ENCODE assay signal across 8 cellular contexts in genomic region chr9:66198421-66198820, GRCh38.
DNase-seq lines count a peak whose midpoint lies in the region; ATAC-seq, FAIRE-seq and TF ChIP-seq lines count a peak whose summit lies in the region.
"Not testable (repeated sequence)": the region's sequence is repeated elsewhere in the genome, so short reads cannot be mapped to it uniquely, and the experiment has no call there.

No MANE protein-coding gene starts in this region.

- TF ChIP-seq EP300 in GM12878 (IDR thresholded peaks at IDR 0.05; ENCODE audit: borderline replicate concordance in 1 of 2, control insufficient read depth in 1 of 2, low read depth in 2 of 2, low read length in 2 of 2): not testable (repeated sequence)

- not testable (repeated sequence) for H2AK5ac ChIP-seq in mesendoderm (ENCODE audit: low read length)

- FAIRE-seq in GM12878 (lab: Jason Lieb, UNC): not testable (repeated sequence)

- POLR2A ChIA-PET in A673 (lab: Charles Lee; ENCODE audit: low non-redundant PET); GM12878 (lab: Charles Lee): not testable (repeated sequence)

- not testable (repeated sequence) for TF ChIP-seq RAD21 in GM12878 (IDR thresholded peaks at IDR 0.05; ENCODE audit: insufficient read depth, low read depth, low read length)

- H3K18ac ChIP-seq in mesendoderm (ENCODE audit: low read length): not testable (repeated sequence)

- H4K20me1 ChIP-seq in GM12878 (ENCODE audit: control insufficient read depth, insufficient read depth): not testable (repeated sequence)

- RAD21 ChIA-PET in GM12878 (lab: Charles Lee; ENCODE audit: unreplicated experiment): not testable (repeated sequence)

- CTCF ChIA-PET in A673 (lab: Charles Lee); GM12878 (lab: Yijun Ruan, JAX): not testable (repeated sequence)

- H2BK120ac ChIP-seq in mesendoderm (ENCODE audit: low read depth, low read length): not testable (repeated sequence)

- not testable (repeated sequence) for H3K4me2 ChIP-seq in GM12878 (ENCODE audit: control insufficient read depth, insufficient read depth); mesendoderm (ENCODE audit: low read length)

- H3K56ac ChIP-seq in mesendoderm (ENCODE audit: low read length): not testable (repeated sequence)

- WGBS in GM12878 (ENCODE audit: insufficient coverage, insufficient replicate concordance, low lambda C conversion rate, missing lambda C conversion rate): 64% methylated on average over 22 of the region's 22 CpGs
- 27% methylated on average over 17 of the region's 22 CpGs for WGBS in right cardiac atrium
- WGBS in mesendoderm (ENCODE audit: extremely low coverage, insufficient coverage, low lambda C conversion rate): no CpG with 5 or more reads among the region's 22 CpGs

- ATAC-seq in GM12878 (peak; percentile 71), right cardiac atrium (peak; percentile 83 to 97), gastrocnemius medialis (peak; percentile 51 to 68), upper lobe of right lung (peak; percentile 84)

- TF ChIP-seq CTCF in A673 (conservative IDR thresholded peaks at IDR 0.05; ENCODE audit: low read depth, low read length) (peak; percentile 33), LNCaP clone FGC (IDR thresholded peaks at IDR 0.05; ENCODE audit: control insufficient read depth, extremely low read depth, insufficient read depth) (0 out of 2 replicates have a peak, but pooled peaks have one; percentile 9), fibroblast of villous mesenchyme (IDR thresholded peaks at IDR 0.05; ENCODE audit: insufficient read depth, low read depth, low read length) (peak; percentile 8), gastrocnemius medialis (IDR thresholded peaks at IDR 0.05 in 4 of 5, conservative IDR thresholded peaks at IDR 0.05 in 1 of 5) (peak in 1 of 5 experiments; percentile 33), upper lobe of right lung (IDR thresholded peaks at IDR 0.05) (peak; percentile 16)
- not testable (repeated sequence) for TF ChIP-seq CTCF in GM12878 (IDR thresholded peaks at IDR 0.05 in 2 of 3, conservative IDR thresholded peaks at IDR 0.05 in 1 of 3; ENCODE audit: control insufficient read depth in 2 of 3, extremely low read depth in 1 of 3, insufficient read depth in 1 of 3, low read depth in 3 of 3, low read length in 3 of 3)

- H4K8ac ChIP-seq in mesendoderm (ENCODE audit: low read depth, low read length): not testable (repeated sequence)

- H3K79me2 ChIP-seq in GM12878 (ENCODE audit: control insufficient read depth, insufficient read depth, low read length); mesendoderm (ENCODE audit: control insufficient read depth, insufficient read depth, low read length): not testable (repeated sequence)

- not testable (repeated sequence) for H4K5ac ChIP-seq in mesendoderm (ENCODE audit: low read length)

- intact Hi-C loops in A673 (cut with micrococcal nuclease; ENCODE audit: unreplicated experiment); GM12878 (cut with micrococcal nuclease; ENCODE audit: unreplicated experiment); right cardiac atrium (cut with DNase I); gastrocnemius medialis (cut with DNase I; ENCODE audit: low total_unique reads); upper lobe of right lung (cut with DNase I): not testable (repeated sequence)

- not testable (repeated sequence) for TF ChIP-seq POLR2A in GM12878 (IDR thresholded peaks at IDR 0.05; ENCODE audit: low read depth, low read length); gastrocnemius medialis (IDR thresholded peaks at IDR 0.05)

- not testable (repeated sequence) for H2BK5ac ChIP-seq in mesendoderm (ENCODE audit: low read length)

- not testable (repeated sequence) for H3K4ac ChIP-seq in mesendoderm (ENCODE audit: low read depth, low read length)

- not testable (repeated sequence) for H2AFZ ChIP-seq in GM12878 (ENCODE audit: control insufficient read depth, low read depth, low read length)

- peak; percentile 2 for DNase-seq in A673 (ENCODE audit: low spot score)
- not testable (repeated sequence) for DNase-seq in LNCaP clone FGC (ENCODE audit: low read depth); GM12878 (ENCODE audit: low read depth, low spot score); fibroblast of villous mesenchyme (ENCODE audit: low read depth); gastrocnemius medialis
- peak; percentile 22 to 69 (median 64) for DNase-seq in right cardiac atrium
- DNase-seq in mesendoderm: peak; percentile 4
- peak; percentile 64 for DNase-seq in upper lobe of right lung

- not testable (repeated sequence) for H3K27me3 ChIP-seq in A673 (replicated peaks; ENCODE audit: insufficient read depth, low read depth, low read length, poor library complexity); GM12878 (replicated peaks in 1 of 2; ENCODE audit: control insufficient read depth in 2 of 2, insufficient read depth in 2 of 2, low read length in 1 of 2); right cardiac atrium (ENCODE audit: control insufficient read depth, insufficient read depth); mesendoderm (ENCODE audit: insufficient read depth, low read length, poor library complexity); gastrocnemius medialis; upper lobe of right lung

- H3K9ac ChIP-seq in GM12878 (ENCODE audit: control insufficient read depth, insufficient read depth, low read length); mesendoderm (ENCODE audit: low read length): not testable (repeated sequence)

- H3K4me3 ChIP-seq in A673 (ENCODE audit: low read depth, low read length, poor library complexity, severe bottlenecking); LNCaP clone FGC (ENCODE audit: low read depth, low read length); GM12878; fibroblast of villous mesenchyme (ENCODE audit: low read depth, low read length); right cardiac atrium (ENCODE audit: low read length); mesendoderm (ENCODE audit: low read length); gastrocnemius medialis; upper lobe of right lung: not testable (repeated sequence)

- SMC1A ChIA-PET in GM12878 (lab: Charles Lee; ENCODE audit: uncharacterized antibody, unreplicated experiment): not testable (repeated sequence)

- H3K79me1 ChIP-seq in mesendoderm (ENCODE audit: low read length): not testable (repeated sequence)

- H3K9me3 ChIP-seq in A673 (ENCODE audit: low read depth, low read length, poor library complexity, severe bottlenecking); GM12878 (replicated peaks; ENCODE audit: control insufficient read depth, insufficient read depth, low read length); right cardiac atrium (ENCODE audit: control insufficient read depth, low read length); gastrocnemius medialis; upper lobe of right lung: not testable (repeated sequence)

- not testable (repeated sequence) for H3K4me1 ChIP-seq in A673 (ENCODE audit: insufficient read depth, low read length, poor library complexity, severe bottlenecking); GM12878 (ENCODE audit: control insufficient read depth, insufficient read depth, low read length); right cardiac atrium (ENCODE audit: control insufficient read depth, insufficient read depth, low read length); mesendoderm (ENCODE audit: control insufficient read depth, low read depth, low read length); gastrocnemius medialis; upper lobe of right lung

- not testable (repeated sequence) for H3K27ac ChIP-seq in A673 (ENCODE audit: low read depth, low read length, poor library complexity, severe bottlenecking); GM12878 (ENCODE audit: control insufficient read depth, insufficient read depth); right cardiac atrium (ENCODE audit: low read length); mesendoderm (ENCODE audit: low read depth, low read length); gastrocnemius medialis; upper lobe of right lung

- in situ Hi-C loops in GM12878 (cut with MboI); gastrocnemius medialis (cut with MboI; ENCODE audit: low sequenced_read_pairs in 4 of 4): not testable (repeated sequence)

- not testable (repeated sequence) for H3K23ac ChIP-seq in mesendoderm (ENCODE audit: low read length)

- not testable (repeated sequence) for BruUV-seq in A673 (replicated peaks; lab: Mats Ljungman, UMichigan); GM12878 (replicated peaks; lab: Mats Ljungman, UMichigan)

- not testable (repeated sequence) for H3K36me3 ChIP-seq in A673 (ENCODE audit: insufficient read depth, low read length, poor library complexity, severe bottlenecking); GM12878 (ENCODE audit: control insufficient read depth in 2 of 2, insufficient read depth in 2 of 2, low read length in 1 of 2); mesendoderm (ENCODE audit: control insufficient read depth, insufficient read depth, low read length); gastrocnemius medialis; upper lobe of right lung

- not testable (repeated sequence) for H2BK15ac ChIP-seq in mesendoderm (replicated peaks; ENCODE audit: low read depth)
